Comparison of ENCODE assay signal across 28 cellular contexts in genomic region chr5:178334856-178335255, GRCh38.
DNase-seq lines count a peak whose midpoint lies in the region; ATAC-seq and TF ChIP-seq lines count a peak whose summit lies in the region.
"Had no signal": no experiment of that assay in that cellular context is flagged by ENCODE, and none has a peak within 500 bp of the region (broad histone marks: within the 10 kb centered on the region; RNA-seq: fewer than 3 reads in every experiment).

No MANE protein-coding gene starts in this region.

- H3K27ac Mint-ChIP-seq in natural killer cell treated with Interleukin-12 subunit alpha and Interleukin-12 subunit beta and Interleukin-15 and Interleukin-18, amount 100 ng/mL, for 72 hours, result no peak overlapping the region
- H3K27ac Mint-ChIP-seq in natural killer cell, result no peak overlapping the region
- H3K27ac Mint-ChIP-seq in T-helper 17 cell, result no peak overlapping the region
- peak overlapping the region; percentile 18 to 95 (median 25) for H3K27ac Mint-ChIP-seq in nephron
- no peak overlapping the region for H3K27ac Mint-ChIP-seq in activated CD4-positive, alpha-beta T cell treated with anti-CD3 and anti-CD28 coated beads, Interleukin-2, amount 10 ng/mL, durations not matched to agents 24 days and 14 days
- no peak overlapping the region for H3K27ac Mint-ChIP-seq in stimulated activated naive CD8-positive, alpha-beta T cell treated with anti-CD3 and anti-CD28 coated beads, Interleukin-15, amount 100 ng/mL, for 72 hours
- no peak overlapping the region for H3K27ac Mint-ChIP-seq in activated T-cell treated with anti-CD3 and anti-CD28 coated beads, Interleukin-2, amount 50 U/mL, for 24 hours
- H3K27ac Mint-ChIP-seq: activated T-cell treated with anti-CD3 and anti-CD28 coated beads, Interleukin-2, amount 50 U/mL, for 72 hours had no signal

- no peaks in the 10 kb centered on the region for H3K9me3 Mint-ChIP-seq in natural killer cell treated with Interleukin-12 subunit alpha and Interleukin-12 subunit beta and Interleukin-15 and Interleukin-18, amount 100 ng/mL, for 72 hours
- no peaks in the 10 kb centered on the region for H3K9me3 Mint-ChIP-seq in natural killer cell
- no peaks in the 10 kb centered on the region for H3K9me3 Mint-ChIP-seq in nephron
- H3K9me3 Mint-ChIP-seq in activated CD4-positive, alpha-beta T cell treated with anti-CD3 and anti-CD28 coated beads, Interleukin-2, amount 10 ng/mL, durations not matched to agents 24 days and 14 days, result no peaks in the 10 kb centered on the region
- no peaks in the 10 kb centered on the region for H3K9me3 Mint-ChIP-seq in stimulated activated naive CD8-positive, alpha-beta T cell treated with anti-CD3 and anti-CD28 coated beads, Interleukin-15, amount 100 ng/mL, for 72 hours
- H3K9me3 Mint-ChIP-seq in activated T-cell treated with anti-CD3 and anti-CD28 coated beads, Interleukin-2, amount 50 U/mL, for 24 hours, result no peaks in the 10 kb centered on the region
- H3K9me3 Mint-ChIP-seq: activated T-cell treated with anti-CD3 and anti-CD28 coated beads, Interleukin-2, amount 50 U/mL, for 72 hours; brain had no signal

- no peak overlapping the region for H3K4me3 ChIP-seq in mammary epithelial cell (replicated peaks in 1 of 3; ENCODE audit: insufficient read depth in 1 of 3, low read depth in 2 of 3, low read length in 3 of 3)
- H3K4me3 ChIP-seq: adrenal gland; BLaER1 treated with 17β-estradiol and CSF1 and Interleukin-3, amounts not matched to agents 10 nM and 100 nM; HAP-1; lung; upper lobe of left lung had no signal

- H3K27ac ChIP-seq in mammary epithelial cell (ENCODE audit: insufficient read depth, low read depth, low read length), result no peak overlapping the region
- H3K27ac ChIP-seq: adrenal gland; BLaER1 treated with 17β-estradiol and CSF1 and Interleukin-3, amounts not matched to agents 10 nM and 100 nM; epithelial cell of prostate had no signal

- H2AFZ ChIP-seq in mammary epithelial cell (ENCODE audit: low read depth, low read length), result no peak overlapping the region

- no peaks in the 10 kb centered on the region for H3K36me3 Mint-ChIP-seq in natural killer cell treated with Interleukin-12 subunit alpha and Interleukin-12 subunit beta and Interleukin-15 and Interleukin-18, amount 100 ng/mL, for 72 hours
- H3K36me3 Mint-ChIP-seq in natural killer cell, result no peaks in the 10 kb centered on the region
- H3K36me3 Mint-ChIP-seq in T-helper 17 cell (ENCODE audit: low read depth), result no peaks in the 10 kb centered on the region
- no peaks in the 10 kb centered on the region for H3K36me3 Mint-ChIP-seq in nephron (ENCODE audit: low read depth)
- no peaks in the 10 kb centered on the region for H3K36me3 Mint-ChIP-seq in activated CD4-positive, alpha-beta T cell treated with anti-CD3 and anti-CD28 coated beads, Interleukin-2, amount 10 ng/mL, durations not matched to agents 24 days and 14 days (ENCODE audit: low read depth)
- H3K36me3 Mint-ChIP-seq in activated T-cell treated with anti-CD3 and anti-CD28 coated beads, Interleukin-2, amount 50 U/mL, for 24 hours (ENCODE audit: low read depth), result no peaks in the 10 kb centered on the region
- H3K36me3 Mint-ChIP-seq: brain had no signal

- no peaks in the 10 kb centered on the region for H3K79me2 ChIP-seq in mammary epithelial cell (ENCODE audit: insufficient read depth, low read length)

- 80% methylated on average over 5 of the region's 8 CpGs for WGBS in mammary epithelial cell (ENCODE audit: low coverage, missing lambda C conversion rate)

- H3K4me1 ChIP-seq in mammary epithelial cell (ENCODE audit: insufficient read depth, low read length), result no peaks in the 10 kb centered on the region
- H3K4me1 ChIP-seq: adrenal gland, HAP-1 had no signal

- no peaks in the 10 kb centered on the region for H3K4me1 Mint-ChIP-seq in natural killer cell treated with Interleukin-12 subunit alpha and Interleukin-12 subunit beta and Interleukin-15 and Interleukin-18, amount 100 ng/mL, for 72 hours (ENCODE audit: low read depth in 2 of 2)
- H3K4me1 Mint-ChIP-seq in natural killer cell, result no peaks in the 10 kb centered on the region
- H3K4me1 Mint-ChIP-seq in T-helper 17 cell, result peaks cover 3% of the 10 kb centered on the region
- H3K4me1 Mint-ChIP-seq in nephron, result peaks cover 90% of the 10 kb centered on the region
- H3K4me1 Mint-ChIP-seq in activated CD4-positive, alpha-beta T cell treated with anti-CD3 and anti-CD28 coated beads, Interleukin-2, amount 10 ng/mL, durations not matched to agents 24 days and 14 days, result peaks cover 4% of the 10 kb centered on the region
- peaks cover 11% of the 10 kb centered on the region for H3K4me1 Mint-ChIP-seq in stimulated activated naive CD8-positive, alpha-beta T cell treated with anti-CD3 and anti-CD28 coated beads, Interleukin-15, amount 100 ng/mL, for 72 hours
- H3K4me1 Mint-ChIP-seq in activated T-cell treated with anti-CD3 and anti-CD28 coated beads, Interleukin-2, amount 50 U/mL, for 24 hours (ENCODE audit: low read depth), result peaks cover 8% of the 10 kb centered on the region

- no TSS peak for BruUV-seq in mammary epithelial cell (replicated peaks; lab: Mats Ljungman, UMichigan)

- H3K4me2 ChIP-seq in mammary epithelial cell (ENCODE audit: insufficient read depth, low read depth, low read length), result no peak overlapping the region

- no peak for ATAC-seq in natural killer cell treated with Interleukin-12 subunit alpha and Interleukin-12 subunit beta and Interleukin-15 and Interleukin-18, amount 100 ng/mL, for 72 hours
- no peak for ATAC-seq in natural killer cell
- no peak for ATAC-seq in T-helper 17 cell
- ATAC-seq in stimulated activated naive CD8-positive, alpha-beta T cell treated with anti-CD3 and anti-CD28 coated beads, Interleukin-15, amount 100 ng/mL, for 72 hours, result no peak
- ATAC-seq: activated T-cell treated with anti-CD3 and anti-CD28 coated beads, Interleukin-2, amount 50 U/mL, for 72 hours had no signal

- DNase-seq in natural killer cell treated with Interleukin-12 subunit alpha and Interleukin-12 subunit beta and Interleukin-15 and Interleukin-18, amount 100 ng/mL, for 72 hours (ENCODE audit: low spot score), result peak; percentile 31
- no peak for DNase-seq in natural killer cell
- no peak for DNase-seq in T-helper 17 cell
- DNase-seq in mammary epithelial cell, result no peak
- no peak for DNase-seq in activated CD4-positive, alpha-beta T cell treated with anti-CD3 and anti-CD28 coated beads, Interleukin-2, amount 10 ng/mL, durations not matched to agents 24 days and 14 days
- no peak for DNase-seq in stimulated activated naive CD8-positive, alpha-beta T cell treated with anti-CD3 and anti-CD28 coated beads, Interleukin-15, amount 100 ng/mL, for 72 hours
- no peak for DNase-seq in activated T-cell treated with anti-CD3 and anti-CD28 coated beads, Interleukin-2, amount 50 U/mL, for 24 hours
- DNase-seq: activated CD4-positive, alpha-beta T cell treated with anti-CD3 and anti-CD28 coated beads for 4 hours; activated naive CD4-positive, alpha-beta T cell; activated T-cell treated with anti-CD3 and anti-CD28 coated beads, Interleukin-2, amount 50 U/mL, for 72 hours; adrenal gland; DMS79; effector CD4-positive, alpha-beta T cell; GDM1; NCI-H1417; NCI-H2029 treated with DMSO at 0.1 percent for 48 hours; NCI-H226; NCI-H69; occipital lobe; small intestine; stimulated activated CD4-positive, alpha-beta T cell treated with anti-CD3 and anti-CD28 coated beads, Interleukin-2, amount 100 ng/mL, for 48 hours had no signal

- H4K20me1 ChIP-seq in mammary epithelial cell (ENCODE audit: insufficient read depth, low read length), result no peaks in the 10 kb centered on the region
- H4K20me1 ChIP-seq: BLaER1 treated with 17β-estradiol and CSF1 and Interleukin-3, amounts not matched to agents 10 nM and 100 nM had no signal

- no peak overlapping the region for H3K4me3 Mint-ChIP-seq in natural killer cell treated with Interleukin-12 subunit alpha and Interleukin-12 subunit beta and Interleukin-15 and Interleukin-18, amount 100 ng/mL, for 72 hours
- no peak overlapping the region for H3K4me3 Mint-ChIP-seq in natural killer cell
- H3K4me3 Mint-ChIP-seq in T-helper 17 cell, result peak overlapping the region; percentile 55
- no peak overlapping the region for H3K4me3 Mint-ChIP-seq in nephron
- H3K4me3 Mint-ChIP-seq in activated CD4-positive, alpha-beta T cell treated with anti-CD3 and anti-CD28 coated beads, Interleukin-2, amount 10 ng/mL, durations not matched to agents 24 days and 14 days, result no peak overlapping the region
- H3K4me3 Mint-ChIP-seq in stimulated activated naive CD8-positive, alpha-beta T cell treated with anti-CD3 and anti-CD28 coated beads, Interleukin-15, amount 100 ng/mL, for 72 hours, result no peak overlapping the region
- no peak overlapping the region for H3K4me3 Mint-ChIP-seq in activated T-cell treated with anti-CD3 and anti-CD28 coated beads, Interleukin-2, amount 50 U/mL, for 24 hours
- H3K4me3 Mint-ChIP-seq: activated T-cell treated with anti-CD3 and anti-CD28 coated beads, Interleukin-2, amount 50 U/mL, for 72 hours; brain had no signal

- TF ChIP-seq CTCF in natural killer cell (IDR thresholded peaks at IDR 0.05) (no peak), nephron (IDR thresholded peaks at IDR 0.05; ENCODE audit: unreplicated experiment in 3 of 3) (no peak), mammary epithelial cell (conservative IDR thresholded peaks at IDR 0.05 in 1 of 2, IDR thresholded peaks at IDR 0.05 in 1 of 2; ENCODE audit: extremely low read depth in 1 of 2, insufficient read depth in 1 of 2, low read depth in 1 of 2, low read length in 2 of 2) (no peak)

- CTCF ChIA-PET in mammary epithelial cell (lab: Charles Lee; ENCODE audit: low non-redundant PET), result no interaction called here

- intact Hi-C loops in natural killer cell (cut with micrococcal nuclease) (no loop called here), mammary epithelial cell (cut with micrococcal nuclease) (no loop called here)
- intact Hi-C loops in activated CD4-positive, alpha-beta T cell treated with anti-CD3 and anti-CD28 coated beads, Interleukin-2, amount 10 ng/mL, durations not matched to agents 24 days and 14 days (cut with micrococcal nuclease), result no loop called here

- no peaks in the 10 kb centered on the region for H3K36me3 ChIP-seq in mammary epithelial cell (ENCODE audit: insufficient read depth, low read length)
- H3K36me3 ChIP-seq: adrenal gland; BLaER1 treated with 17β-estradiol and CSF1 and Interleukin-3, amounts not matched to agents 10 nM and 100 nM; HAP-1; upper lobe of left lung had no signal

- in situ Hi-C loops in mammary epithelial cell (cut with MboI; ENCODE audit: low sequenced_read_pairs in 2 of 2), result no loop called here

- dilution Hi-C loops in mammary epithelial cell (cut with HindIII; ENCODE audit: low sequenced_read_pairs), result no loop called here

- H3K27me3 ChIP-seq in mammary epithelial cell (ENCODE audit: insufficient read depth, low read length), result peaks cover 2% of the 10 kb centered on the region
- H3K27me3 ChIP-seq: adrenal gland; BLaER1 treated with 17β-estradiol and CSF1 and Interleukin-3, amounts not matched to agents 10 nM and 100 nM; upper lobe of left lung had no signal

- H3K27me3 Mint-ChIP-seq in natural killer cell treated with Interleukin-12 subunit alpha and Interleukin-12 subunit beta and Interleukin-15 and Interleukin-18, amount 100 ng/mL, for 72 hours, result no peaks in the 10 kb centered on the region
- H3K27me3 Mint-ChIP-seq in natural killer cell (ENCODE audit: low read depth in 2 of 2), result peaks cover 0 to 8% of the 10 kb centered on the region in 2 donors
- H3K27me3 Mint-ChIP-seq in T-helper 17 cell, result peaks cover 35% of the 10 kb centered on the region
- H3K27me3 Mint-ChIP-seq in nephron (ENCODE audit: low read depth), result peaks cover 6% of the 10 kb centered on the region
- no peaks in the 10 kb centered on the region for H3K27me3 Mint-ChIP-seq in activated CD4-positive, alpha-beta T cell treated with anti-CD3 and anti-CD28 coated beads, Interleukin-2, amount 10 ng/mL, durations not matched to agents 24 days and 14 days
- H3K27me3 Mint-ChIP-seq in stimulated activated naive CD8-positive, alpha-beta T cell treated with anti-CD3 and anti-CD28 coated beads, Interleukin-15, amount 100 ng/mL, for 72 hours, result no peaks in the 10 kb centered on the region
- no peaks in the 10 kb centered on the region for H3K27me3 Mint-ChIP-seq in activated T-cell treated with anti-CD3 and anti-CD28 coated beads, Interleukin-2, amount 50 U/mL, for 24 hours

- no peaks in the 10 kb centered on the region for H3K9me3 ChIP-seq in T-helper 17 cell (ENCODE audit: control insufficient read depth, low read length, poor library complexity, severe bottlenecking)
- H3K9me3 ChIP-seq in mammary epithelial cell (replicated peaks; ENCODE audit: insufficient read depth, low read length), result peaks cover 15% of the 10 kb centered on the region
- H3K9me3 ChIP-seq: adrenal gland; BLaER1 treated with 17β-estradiol and CSF1 and Interleukin-3, amounts not matched to agents 10 nM and 100 nM; HAP-1; upper lobe of left lung had no signal

- H3K9ac ChIP-seq in mammary epithelial cell (ENCODE audit: insufficient read depth, low read length), result no peak overlapping the region
- H3K9ac ChIP-seq: BLaER1 treated with 17β-estradiol and CSF1 and Interleukin-3, amounts not matched to agents 10 nM and 100 nM had no signal

Comparison
In these comparisons a context has a peak if more than half of its experiments do, and no peak if none do; other contexts are left out.
1. H3K27ac Mint-ChIP-seq: peak in nephron (3 of 3); none in natural killer cell treated with Interleukin-12 subunit alpha and Interleukin-12 subunit beta and Interleukin-15 and Interleukin-18, amount 100 ng/mL, for 72 hours (0 of 2), natural killer cell (0 of 2), T-helper 17 cell (single experiment), activated CD4-positive, alpha-beta T cell treated with anti-CD3 and anti-CD28 coated beads, Interleukin-2, amount 10 ng/mL, durations not matched to agents 24 days and 14 days (single experiment), stimulated activated naive CD8-positive, alpha-beta T cell treated with anti-CD3 and anti-CD28 coated beads, Interleukin-15, amount 100 ng/mL, for 72 hours (0 of 2) and activated T-cell treated with anti-CD3 and anti-CD28 coated beads, Interleukin-2, amount 50 U/mL, for 24 hours (single experiment).